In genomic region chr2:209619782-209620181, GRCh38 we compare ENCODE assay signal across 10 cellular contexts.
DNase-seq lines count a peak whose midpoint lies in the region; ATAC-seq and TF ChIP-seq lines count a peak whose summit lies in the region.
"Had no signal": no experiment of that assay in that cellular context is flagged by ENCODE, and none has a peak within 500 bp of the region (broad histone marks: within the 10 kb centered on the region; RNA-seq: fewer than 3 reads in every experiment).

No MANE protein-coding gene starts in this region.

- H3K27me3 Mint-ChIP-seq in CD8-positive, alpha-beta memory T cell = no peaks in the 10 kb centered on the region

- no peaks in the 10 kb centered on the region for H3K4me1 Mint-ChIP-seq in CD8-positive, alpha-beta memory T cell

- H3K27ac ChIP-seq in A673 (ENCODE audit: low read depth, low read length, poor library complexity, severe bottlenecking) = no peak overlapping the region
- no peak overlapping the region for H3K27ac ChIP-seq in CD8-positive, alpha-beta memory T cell (ENCODE audit: low read depth, low read length)
- H3K27ac ChIP-seq: hepatocyte had no signal

- DNase-seq in A673 (ENCODE audit: low spot score) (peak; percentile 67), UCSD-AML1 (lab: John Stamatoyannopoulos, UW; ENCODE audit: unreplicated experiment) (peak; percentile 8), inferior parietal cortex (ENCODE audit: extremely low spot score) (no peak), NCI-H1105 treated with DMSO at 0.1 percent for 48 hours (lab: John Stamatoyannopoulos, UW) (no peak), anterior cingulate cortex (lab: John Stamatoyannopoulos, UW) (no peak)
- DNase-seq in CD8-positive, alpha-beta memory T cell = no peak
- DNase-seq: NCI-H146 had no signal

- no peaks in the 10 kb centered on the region for H3K27me3 ChIP-seq in A673 (replicated peaks; ENCODE audit: insufficient read depth, low read depth, low read length, poor library complexity)
- no peaks in the 10 kb centered on the region for H3K27me3 ChIP-seq in CD8-positive, alpha-beta memory T cell (ENCODE audit: insufficient read depth, low read length, poor library complexity, severe bottlenecking)
- H3K27me3 ChIP-seq: hepatocyte had no signal

- CTCF ChIA-PET in A673 (lab: Charles Lee) = no interaction called here
- CTCF ChIA-PET in CD8-positive, alpha-beta memory T cell (lab: Charles Lee) = interaction anchor here (0.6 kb wide), 1 partner anchor 60 kb away, joined by 3 read pairs; no protein-coding TSS in a partner anchor

- no TSS peak for BruUV-seq in A673 (replicated peaks; lab: Mats Ljungman, UMichigan)

- intact Hi-C loops in A673 (cut with micrococcal nuclease; ENCODE audit: unreplicated experiment) = no loop called here

- POLR2A ChIA-PET in A673 (lab: Charles Lee; ENCODE audit: low non-redundant PET) = no interaction called here
- POLR2A ChIA-PET in CD8-positive, alpha-beta memory T cell (lab: Charles Lee) = no interaction called here

- no peaks in the 10 kb centered on the region for H3K36me3 ChIP-seq in A673 (ENCODE audit: insufficient read depth, low read length, poor library complexity, severe bottlenecking)
- no peaks in the 10 kb centered on the region for H3K36me3 ChIP-seq in CD8-positive, alpha-beta memory T cell (ENCODE audit: insufficient read depth, low read length)

- H3K27ac Mint-ChIP-seq in CD8-positive, alpha-beta memory T cell = no peak overlapping the region

- TF ChIP-seq CTCF in A673 (conservative IDR thresholded peaks at IDR 0.05; ENCODE audit: low read depth, low read length) = no peak

- no peak overlapping the region for H3K4me3 ChIP-seq in A673 (ENCODE audit: low read depth, low read length, poor library complexity, severe bottlenecking)
- H3K4me3 ChIP-seq in CD8-positive, alpha-beta memory T cell (ENCODE audit: low read length) = no peak overlapping the region
- H3K4me3 ChIP-seq: hepatocyte had no signal

- no peak overlapping the region for H3K4me3 Mint-ChIP-seq in CD8-positive, alpha-beta memory T cell

- peaks cover 0 to 4% (median 0%) of the 10 kb centered on the region in 5 donors for H3K9me3 Mint-ChIP-seq in CD8-positive, alpha-beta memory T cell

- peak; percentile 56 for ATAC-seq in GM21390 (IDR thresholded peaks at IDR 0.05; ENCODE audit: unreplicated experiment)
- peak; percentile 45 for ATAC-seq in HG03558 (IDR thresholded peaks at IDR 0.05; ENCODE audit: extremely low read depth, unreplicated experiment)

- H3K4me1 ChIP-seq in A673 (ENCODE audit: insufficient read depth, low read length, poor library complexity, severe bottlenecking) = peaks cover 10% of the 10 kb centered on the region
- no peaks in the 10 kb centered on the region for H3K4me1 ChIP-seq in CD8-positive, alpha-beta memory T cell (ENCODE audit: insufficient read depth, low read length)

- H3K9me3 ChIP-seq in A673 (ENCODE audit: low read depth, low read length, poor library complexity, severe bottlenecking) = no peaks in the 10 kb centered on the region
- no peaks in the 10 kb centered on the region for H3K9me3 ChIP-seq in CD8-positive, alpha-beta memory T cell (ENCODE audit: low read length)

- H3K36me3 Mint-ChIP-seq in CD8-positive, alpha-beta memory T cell = no peaks in the 10 kb centered on the region

Comparison
In these comparisons a context has a peak if more than half of its experiments do, and no peak if none do; other contexts are left out.
1. DNase-seq: peak in A673 (single experiment) and UCSD-AML1 (single experiment); none in inferior parietal cortex (single experiment), NCI-H1105 treated with DMSO at 0.1 percent for 48 hours (single experiment), CD8-positive, alpha-beta memory T cell (0 of 5) and anterior cingulate cortex (0 of 58).